Comparison of ENCODE assay signal across 15 cellular contexts in genomic region chr1:156259805-156260204, GRCh38. TPM values are rescaled to one million over a fixed set of nuclear protein-coding genes. Genes with fewer than 3 reads are reported as not detected.
DNase-seq lines count a peak whose midpoint lies in the region; ATAC-seq, FAIRE-seq and TF ChIP-seq lines count a peak whose summit lies in the region.
"Had no signal": no experiment of that assay in that cellular context is flagged by ENCODE, and none has a peak within 500 bp of the region (broad histone marks: within the 10 kb centered on the region; RNA-seq: fewer than 3 reads in every experiment).

No MANE protein-coding gene starts in this region.

- in situ Hi-C loops in K562 (cut with MboI) = no loop called here

- H3K4me3 ChIP-seq in AG04450 (ENCODE audit: low read depth, low read length) = no peak overlapping the region
- no peak overlapping the region for H3K4me3 ChIP-seq in HFF-Myc (replicated peaks; ENCODE audit: low read depth, low read length)
- H3K4me3 ChIP-seq in K562 = no peak overlapping the region
- H3K4me3 ChIP-seq: sigmoid colon, testis had no signal

- ATAC-seq in K562 (0 out of 3 replicates have a peak, but pooled peaks have one; percentile 24), left lobe of liver (peak; percentile 43), GM18873 (IDR thresholded peaks at IDR 0.05; ENCODE audit: low FRiP score, unreplicated experiment) (no peak), HG02623 (IDR thresholded peaks at IDR 0.05; ENCODE audit: unreplicated experiment) (no peak)
- ATAC-seq in activated CD4-positive, CD25-positive, alpha-beta regulatory T cell treated with anti-CD3 and anti-CD28 coated beads, Interleukin-2, amount 50 U/mL, for 24 hours = no peak
- ATAC-seq: naive thymus-derived CD8-positive, alpha-beta T cell had no signal

- H3K9me3 ChIP-seq in AG04450 (ENCODE audit: control insufficient read depth, insufficient read depth, low read length) = no peaks in the 10 kb centered on the region
- no peaks in the 10 kb centered on the region for H3K9me3 ChIP-seq in K562 (replicated peaks; ENCODE audit: control insufficient read depth, insufficient read depth, low read depth, low read length)
- H3K9me3 ChIP-seq: sigmoid colon, testis had no signal

- TF ChIP-seq RAD21 in K562 (CRISPR knock-in tag; conservative IDR thresholded peaks at IDR 0.05 in 1 of 2, IDR thresholded peaks at IDR 0.05 in 1 of 2) = no peak

- TF ChIP-seq POLR2A in K562 (conservative IDR thresholded peaks at IDR 0.05) = no peak

- whole genome bisulfite sequencing in K562 (ENCODE audit: insufficient coverage, low coverage, missing lambda C conversion rate) = 92% methylated on average over 3 of the region's 3 CpGs

- H3K9ac ChIP-seq in K562 (ENCODE audit: insufficient read depth in 1 of 2, low read depth in 2 of 2, low read length in 2 of 2) = no peak overlapping the region

- H3K36me3 ChIP-seq in K562 (ENCODE audit: control insufficient read depth, insufficient read depth, low read length) = peaks cover 85% of the 10 kb centered on the region

- no peaks in the 10 kb centered on the region for H4K20me1 ChIP-seq in K562 (replicated peaks; ENCODE audit: control insufficient read depth, insufficient read depth, low read length)

- H2AFZ ChIP-seq in K562 (ENCODE audit: low read depth, low read length) = no peak overlapping the region

- no TSS peak for BruUV-seq in K562 (replicated peaks; lab: Mats Ljungman, UMichigan)

- no peak for FAIRE-seq in K562 (lab: Jason Lieb, UNC)

- CTCF ChIA-PET in AG04450 (lab: Charles Lee) = interaction anchor here (0.7 to 0.8 kb wide), 5 partner anchors 8 to 164 kb away, joined by 3 to 5 read pairs (median 3); no protein-coding TSS in a partner anchor
- CTCF ChIA-PET in K562 (lab: Yijun Ruan, JAX; ENCODE audit: low intra/inter-chr PET ratio) = no interaction called here

- DNase-seq in AG04450 (ENCODE audit: low read depth, low spot score) = no peak
- DNase-seq in HFF-Myc (ENCODE audit: extremely low read depth, low read depth) = no peak
- DNase-seq in K562 (ENCODE audit: extremely low read depth in 1 of 4, low spot score in 3 of 4) = peak in 1 of 4 experiments; percentile 36
- DNase-seq in left lobe of liver (ENCODE audit: low spot score) = no peak
- DNase-seq in stimulated activated CD8-positive, alpha-beta memory T cell treated with anti-CD3 and anti-CD28 coated beads, Interleukin-4, amount 100 ng/mL, for 48 hours = no peak
- DNase-seq: activated CD4-positive, alpha-beta T cell treated with anti-CD3 and anti-CD28 coated beads, Interleukin-2, amount 50 U/mL, for 1 hour; activated gamma-delta T cell; immature natural killer cell; NCI-H2081 treated with DMSO at 0.1 percent for 48 hours; sigmoid colon; testis had no signal

- H3K4me2 ChIP-seq in K562 (ENCODE audit: insufficient read depth, low read length) = no peak overlapping the region

- peaks cover 10 to 13% of the 10 kb centered on the region in 2 experiments; a peak in 4 of 5 replicates for H3K4me1 ChIP-seq in K562 (replicated peaks in 1 of 2; ENCODE audit: control insufficient read depth in 2 of 2, insufficient read depth in 2 of 2, low read length in 2 of 2)
- H3K4me1 ChIP-seq: testis had no signal

- intact Hi-C loops in K562 (cut with micrococcal nuclease) = no loop called here

- H3K9me1 ChIP-seq in K562 (ENCODE audit: control insufficient read depth, insufficient read depth, low read length) = no peaks in the 10 kb centered on the region

- H3K27me3 ChIP-seq in AG04450 (ENCODE audit: control insufficient read depth, insufficient read depth, low read length) (no peaks in the 10 kb centered on the region), K562 (ENCODE audit: control insufficient read depth in 2 of 2, insufficient read depth in 2 of 2, low read length in 2 of 2) (no peaks in the 10 kb centered on the region)
- H3K27me3 ChIP-seq: sigmoid colon, testis had no signal

- POLR2A ChIA-PET in AG04450 (lab: Yijun Ruan, JAX) = interaction anchor here (1.2 kb wide), 1 partner anchor 8 kb away, joined by 4 read pairs; no protein-coding TSS in a partner anchor
- POLR2A ChIA-PET in K562 (lab: Yijun Ruan, JAX) = interaction anchor here (0.6 to 1.5 kb wide), 4 partner anchors 9 to 36 kb away, joined by 3 to 6 read pairs (median 4); no protein-coding TSS in a partner anchor

- H3K79me2 ChIP-seq in K562 (ENCODE audit: control insufficient read depth, insufficient read depth, low read length) = no peaks in the 10 kb centered on the region

- peak; percentile 33 for TF ChIP-seq CTCF in AG04450 (IDR thresholded peaks at IDR 0.05; ENCODE audit: low read depth, low read length)
- peak; percentile 12 for TF ChIP-seq CTCF in HFF-Myc (IDR thresholded peaks at IDR 0.05; ENCODE audit: low read depth, low read length, missing control alignments)
- TF ChIP-seq CTCF in K562 (IDR thresholded peaks at IDR 0.05 in 2 of 3, conservative IDR thresholded peaks at IDR 0.05 in 1 of 3; ENCODE audit: insufficient read depth in 2 of 3, low read depth in 1 of 3, low read length in 3 of 3) = peak; percentile 23 to 36 (median 35); a peak in 4 of 6 replicates

- TF ChIP-seq EP300 in K562 (IDR thresholded peaks at IDR 0.05; ENCODE audit: low read length) = no peak

- H3K27ac ChIP-seq in AG04450 (ENCODE audit: low read depth, low read length) (no peak overlapping the region), K562 (ENCODE audit: extremely low read depth, low read depth, low read length) (no peak overlapping the region)
- H3K27ac ChIP-seq: sigmoid colon, testis had no signal

RNA-seq across cellular contexts. Expression of gene PAQR6, which starts 11.9 kb away (rescaled TPM):
- 0.20 and 0.26 TPM in 2 replicates for polyA plus RNA-seq in AG04450 (2011; rRNA removed)
- not detected in 2 replicates for polyA minus RNA-seq in AG04450 (2011; rRNA and poly(A)+ RNA removed)
- 2.9 and 5.5 TPM in 2 replicates for total RNA-seq in K562 (2011; cell fraction: chromatin; rRNA removed; ENCODE audit: low replicate concordance)
- 3.5 and 4.3 TPM in 2 replicates for total RNA-seq in K562 (2011; cell fraction: nucleolus; rRNA removed)
- 2.9 and 3.6 TPM in 2 replicates for total RNA-seq in K562 (2011; cell fraction: nucleoplasm; rRNA removed)
- total RNA-seq in K562 (2014; rRNA removed) = 0.86 TPM in 2 replicates
- 0.32 and 0.62 TPM in 2 replicates for total RNA-seq in K562 (2014; rRNA removed; fragmentation: Illumina TruSeq; extraction: Trizol)
- 0.64 and 0.72 TPM in 2 replicates for total RNA-seq in K562 (2015; rRNA removed; fragmentation: Illumina TruSeq; extraction: Trizol)
- 1.0 and 1.2 TPM in 2 replicates for total RNA-seq in K562 (2021)
- 0.52 and 1.4 TPM in 2 replicates for polyA plus RNA-seq in K562 (2011; rRNA removed)
- 1.2 and 1.3 TPM in 2 replicates for polyA plus RNA-seq in K562 (2011; cell fraction: cytosol; rRNA removed)
- 10.9 and 15.4 TPM in 2 replicates for polyA plus RNA-seq in K562 (2011; cell fraction: nucleus; rRNA removed)
- 1.6 and 4.4 TPM in 2 replicates for polyA plus RNA-seq in K562 (2012)
- 0.59 and 0.73 TPM in 2 replicates for polyA plus RNA-seq in K562 (2014; fragmentation: Illumina TruSeq; extraction: Trizol)
- polyA plus RNA-seq in K562 (2014; fragmentation: Nextera tagmentation; extraction: Ambion mirVana) = under 1 TPM; 0.07 to 0.23 TPM
- 1.3 and 1.8 TPM in 2 replicates for polyA plus RNA-seq in K562 (2014; rRNA removed)
- polyA minus RNA-seq in K562 (2011; rRNA and poly(A)+ RNA removed) = not detected in 2 replicates
- not detected in 2 replicates for polyA minus RNA-seq in K562 (2011; cell fraction: cytosol; rRNA and poly(A)+ RNA removed)
- polyA minus RNA-seq in K562 (2011; cell fraction: nucleus; rRNA and poly(A)+ RNA removed) = 0.67 and 1.00 TPM in 2 replicates
- 3.3 TPM for total RNA-seq in left lobe of liver

RNA-seq across cellular contexts. Expression of gene BGLAP, which starts 17.8 kb away (rescaled TPM):
- polyA plus RNA-seq in AG04450 (2011; rRNA removed) = 0.12 and 0.45 TPM in 2 replicates
- polyA minus RNA-seq in AG04450 (2011; rRNA and poly(A)+ RNA removed) = 0.56 TPM in 1 of 2 replicates, not detected in the other
- total RNA-seq in K562 (2011; cell fraction: chromatin; rRNA removed; ENCODE audit: low replicate concordance) = 3.2 and 9.2 TPM in 2 replicates
- total RNA-seq in K562 (2011; cell fraction: nucleolus; rRNA removed) = 5.9 and 10.2 TPM in 2 replicates
- 3.1 and 9.2 TPM in 2 replicates for total RNA-seq in K562 (2011; cell fraction: nucleoplasm; rRNA removed)
- 0.23 and 0.82 TPM in 2 replicates for total RNA-seq in K562 (2014; rRNA removed)
- total RNA-seq in K562 (2014; rRNA removed; fragmentation: Illumina TruSeq; extraction: Trizol) = 0.15 TPM in 1 of 2 replicates, not detected in the other
- total RNA-seq in K562 (2015; rRNA removed; fragmentation: Illumina TruSeq; extraction: Trizol) = 0.33 and 0.49 TPM in 2 replicates
- 0.22 and 1.2 TPM in 2 replicates for total RNA-seq in K562 (2021)
- polyA plus RNA-seq in K562 (2011; rRNA removed) = 0.54 and 0.92 TPM in 2 replicates
- 0.63 and 1.2 TPM in 2 replicates for polyA plus RNA-seq in K562 (2011; cell fraction: cytosol; rRNA removed)
- 4.3 and 7.0 TPM in 2 replicates for polyA plus RNA-seq in K562 (2011; cell fraction: nucleus; rRNA removed)
- polyA plus RNA-seq in K562 (2012) = 0.51 and 0.96 TPM in 2 replicates
- polyA plus RNA-seq in K562 (2014; fragmentation: Illumina TruSeq; extraction: Trizol) = not detected in 2 replicates
- polyA plus RNA-seq in K562 (2014; fragmentation: Nextera tagmentation; extraction: Ambion mirVana) = not detected
- polyA plus RNA-seq in K562 (2014; rRNA removed) = 1.4 and 1.6 TPM in 2 replicates
- polyA minus RNA-seq in K562 (2011; rRNA and poly(A)+ RNA removed) = not detected in 2 replicates
- polyA minus RNA-seq in K562 (2011; cell fraction: cytosol; rRNA and poly(A)+ RNA removed) = not detected in 2 replicates
- polyA minus RNA-seq in K562 (2011; cell fraction: nucleus; rRNA and poly(A)+ RNA removed) = 1.2 and 1.4 TPM in 2 replicates
- 1.8 TPM for total RNA-seq in left lobe of liver
- polyA plus RNA-seq: immature natural killer cell had no signal

RNA-seq across cellular contexts. Expression of gene SMG5, which starts 22.8 kb away (rescaled TPM):
- polyA plus RNA-seq in AG04450 (2011; rRNA removed) = 20.8 and 27.8 TPM in 2 replicates
- 20.0 and 28.6 TPM in 2 replicates for polyA minus RNA-seq in AG04450 (2011; rRNA and poly(A)+ RNA removed)
- total RNA-seq in K562 (2011; cell fraction: chromatin; rRNA removed; ENCODE audit: low replicate concordance) = 126 and 277 TPM in 2 replicates
- total RNA-seq in K562 (2011; cell fraction: nucleolus; rRNA removed) = 112 and 123 TPM in 2 replicates
- total RNA-seq in K562 (2011; cell fraction: nucleoplasm; rRNA removed) = 105 and 122 TPM in 2 replicates
- 56.0 and 71.6 TPM in 2 replicates for total RNA-seq in K562 (2014; rRNA removed)
- total RNA-seq in K562 (2014; rRNA removed; fragmentation: Illumina TruSeq; extraction: Trizol) = 33.1 and 41.4 TPM in 2 replicates
- 53.1 and 53.7 TPM in 2 replicates for total RNA-seq in K562 (2015; rRNA removed; fragmentation: Illumina TruSeq; extraction: Trizol)
- total RNA-seq in K562 (2021) = 78.4 and 85.9 TPM in 2 replicates
- 41.4 and 53.9 TPM in 2 replicates for polyA plus RNA-seq in K562 (2011; rRNA removed)
- polyA plus RNA-seq in K562 (2011; cell fraction: cytosol; rRNA removed) = 33.8 and 36.1 TPM in 2 replicates
- polyA plus RNA-seq in K562 (2011; cell fraction: nucleus; rRNA removed) = 202 and 245 TPM in 2 replicates
- 44.7 and 57.3 TPM in 2 replicates for polyA plus RNA-seq in K562 (2012)
- polyA plus RNA-seq in K562 (2014; fragmentation: Illumina TruSeq; extraction: Trizol) = 69.4 and 69.7 TPM in 2 replicates
- polyA plus RNA-seq in K562 (2014; fragmentation: Nextera tagmentation; extraction: Ambion mirVana) = 1 to 10 TPM; 1.4 to 1.6 TPM
- polyA plus RNA-seq in K562 (2014; rRNA removed) = 53.0 and 58.7 TPM in 2 replicates
- polyA minus RNA-seq in K562 (2011; rRNA and poly(A)+ RNA removed) = 27.6 and 30.1 TPM in 2 replicates
- 18.5 and 20.0 TPM in 2 replicates for polyA minus RNA-seq in K562 (2011; cell fraction: cytosol; rRNA and poly(A)+ RNA removed)
- 29.4 and 36.3 TPM in 2 replicates for polyA minus RNA-seq in K562 (2011; cell fraction: nucleus; rRNA and poly(A)+ RNA removed)
- total RNA-seq in left lobe of liver = 43.3 TPM

RNA-seq across cellular contexts. Expression of gene TMEM79, which starts 24.3 kb away (rescaled TPM):
- polyA plus RNA-seq in AG04450 (2011; rRNA removed) (1.6 and 1.8 TPM in 2 replicates), K562 (2011; rRNA removed) (4.0 and 4.8 TPM in 2 replicates), K562 (2014; fragmentation: Illumina TruSeq; extraction: Trizol) (5.6 and 5.7 TPM in 2 replicates), K562 (2014; fragmentation: Nextera tagmentation; extraction: Ambion mirVana) (1 to 10 TPM in 1 of 2 experiments, under 1 TPM in 1; 0.69 to 1.2 TPM), K562 (2014; rRNA removed) (6.1 and 8.3 TPM in 2 replicates)
- 1.0 and 1.5 TPM in 2 replicates for polyA minus RNA-seq in AG04450 (2011; rRNA and poly(A)+ RNA removed)
- 7.9 and 23.3 TPM in 2 replicates for total RNA-seq in K562 (2011; cell fraction: chromatin; rRNA removed; ENCODE audit: low replicate concordance)
- 23.9 and 26.5 TPM in 2 replicates for total RNA-seq in K562 (2011; cell fraction: nucleolus; rRNA removed)
- total RNA-seq in K562 (2011; cell fraction: nucleoplasm; rRNA removed) = 14.7 and 15.8 TPM in 2 replicates
- total RNA-seq in K562 (2014; rRNA removed) (3.8 and 6.9 TPM in 2 replicates), K562 (2014; rRNA removed; fragmentation: Illumina TruSeq; extraction: Trizol) (2.1 and 2.6 TPM in 2 replicates), K562 (2015; rRNA removed; fragmentation: Illumina TruSeq; extraction: Trizol) (5.1 and 5.4 TPM in 2 replicates), K562 (2021) (6.8 and 7.2 TPM in 2 replicates), left lobe of liver (2.6 TPM)
- polyA plus RNA-seq in K562 (2011; cell fraction: cytosol; rRNA removed) = 5.0 and 12.1 TPM in 2 replicates
- polyA plus RNA-seq in K562 (2011; cell fraction: nucleus; rRNA removed) = 10.3 and 25.9 TPM in 2 replicates
- 5.7 and 9.5 TPM in 2 replicates for polyA plus RNA-seq in K562 (2012)
- polyA minus RNA-seq in K562 (2011; rRNA and poly(A)+ RNA removed) = 2.3 TPM in 2 replicates
- polyA minus RNA-seq in K562 (2011; cell fraction: cytosol; rRNA and poly(A)+ RNA removed) = 1.6 and 2.3 TPM in 2 replicates
- polyA minus RNA-seq in K562 (2011; cell fraction: nucleus; rRNA and poly(A)+ RNA removed) = 7.0 and 10.9 TPM in 2 replicates

RNA-seq across cellular contexts. Expression of gene GLMP, which starts 35.7 kb away (rescaled TPM):
- polyA plus RNA-seq in AG04450 (2011; rRNA removed) (25.5 and 36.4 TPM in 2 replicates), K562 (2011; rRNA removed) (8.3 and 15.5 TPM in 2 replicates), K562 (2014; fragmentation: Illumina TruSeq; extraction: Trizol) (28.2 and 29.1 TPM in 2 replicates), K562 (2014; fragmentation: Nextera tagmentation; extraction: Ambion mirVana) (10 to 100 TPM; 11.0 to 22.4 TPM), K562 (2014; rRNA removed) (21.7 and 24.5 TPM in 2 replicates)
- 19.2 and 25.4 TPM in 2 replicates for polyA minus RNA-seq in AG04450 (2011; rRNA and poly(A)+ RNA removed)
- 13.4 and 24.2 TPM in 2 replicates for total RNA-seq in K562 (2011; cell fraction: chromatin; rRNA removed; ENCODE audit: low replicate concordance)
- total RNA-seq in K562 (2011; cell fraction: nucleolus; rRNA removed) = 21.3 and 23.8 TPM in 2 replicates
- 24.8 and 28.6 TPM in 2 replicates for total RNA-seq in K562 (2011; cell fraction: nucleoplasm; rRNA removed)
- total RNA-seq in K562 (2014; rRNA removed) (25.7 and 27.0 TPM in 2 replicates), K562 (2014; rRNA removed; fragmentation: Illumina TruSeq; extraction: Trizol) (10.1 and 12.8 TPM in 2 replicates), K562 (2015; rRNA removed; fragmentation: Illumina TruSeq; extraction: Trizol) (18.5 and 19.7 TPM in 2 replicates), K562 (2021) (22.7 and 23.7 TPM in 2 replicates), left lobe of liver (32.9 TPM)
- polyA plus RNA-seq in K562 (2011; cell fraction: cytosol; rRNA removed) = 23.7 and 34.0 TPM in 2 replicates
- polyA plus RNA-seq in K562 (2011; cell fraction: nucleus; rRNA removed) = 18.0 and 19.6 TPM in 2 replicates
- 22.2 and 32.3 TPM in 2 replicates for polyA plus RNA-seq in K562 (2012)
- polyA minus RNA-seq in K562 (2011; rRNA and poly(A)+ RNA removed) = 4.6 and 5.6 TPM in 2 replicates
- 8.4 and 11.0 TPM in 2 replicates for polyA minus RNA-seq in K562 (2011; cell fraction: cytosol; rRNA and poly(A)+ RNA removed)
- 5.5 and 8.9 TPM in 2 replicates for polyA minus RNA-seq in K562 (2011; cell fraction: nucleus; rRNA and poly(A)+ RNA removed)

Comparison
In these comparisons a context has a peak if more than half of its experiments do, and no peak if none do; other contexts are left out.
1. ATAC-seq: peak in K562 (single experiment) and left lobe of liver (single experiment); none in GM18873 (single experiment), HG02623 (single experiment) and activated CD4-positive, CD25-positive, alpha-beta regulatory T cell treated with anti-CD3 and anti-CD28 coated beads, Interleukin-2, amount 50 U/mL, for 24 hours (0 of 2).
2. Peak in every context shown above with its lines, with median percentiles within 50 percentile points of each other: CTCF ChIP-seq.